Comparison of ENCODE assay signal across 1 cellular context in genomic region chr1:201276891-201277290, GRCh38.
TF ChIP-seq lines count a peak whose summit lies in the region.

No MANE protein-coding gene starts in this region.

TF ChIP-seq in HEK293, 187 proteins besides CTCF, POLR2A, EP300 and RAD21 (continued from another document):
- TF ChIP-seq TSHZ1 (tag by site-specific recombination; IDR thresholded peaks at IDR 0.05; ENCODE audit: borderline replicate concordance) (no peak), ZNF174 (tag by site-specific recombination; IDR thresholded peaks at IDR 0.05) (no peak), ZBTB26 (tag by site-specific recombination; optimal IDR thresholded peaks at IDR 0.05) (no peak), MEIS1 (CRISPR knock-in tag; IDR thresholded peaks at IDR 0.05; ENCODE audit: borderline replicate concordance) (no peak)
- TF ChIP-seq, protein P1, sequence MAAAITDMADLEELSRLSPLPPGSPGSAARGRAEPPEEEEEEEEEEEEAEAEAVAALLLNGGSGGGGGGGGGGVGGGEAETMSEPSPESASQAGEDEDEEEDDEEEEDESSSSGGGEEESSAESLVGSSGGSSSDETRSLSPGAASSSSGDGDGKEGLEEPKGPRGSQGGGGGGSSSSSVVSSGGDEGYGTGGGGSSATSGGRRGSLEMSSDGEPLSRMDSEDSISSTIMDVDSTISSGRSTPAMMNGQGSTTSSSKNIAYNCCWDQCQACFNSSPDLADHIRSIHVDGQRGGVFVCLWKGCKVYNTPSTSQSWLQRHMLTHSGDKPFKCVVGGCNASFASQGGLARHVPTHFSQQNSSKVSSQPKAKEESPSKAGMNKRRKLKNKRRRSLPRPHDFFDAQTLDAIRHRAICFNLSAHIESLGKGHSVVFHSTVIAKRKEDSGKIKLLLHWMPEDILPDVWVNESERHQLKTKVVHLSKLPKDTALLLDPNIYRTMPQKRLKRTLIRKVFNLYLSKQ (tag by site-specific recombination; IDR thresholded peaks at IDR 0.05; ENCODE audit: borderline replicate concordance): no peak
